In genomic region chr1:18926315-18927081, GRCh38 we compare ENCODE assay signal across 8 cellular contexts. TPM values are rescaled to one million over a fixed set of nuclear protein-coding genes. Genes with fewer than 3 reads are reported as not detected.
A peak's percentile ranks its signal among the peaks of the same experiment; 100 is the strongest.
DNase-seq lines count a peak whose midpoint lies in the region; ATAC-seq and TF ChIP-seq lines count a peak whose summit lies in the region.

No MANE protein-coding gene starts in this region.

- WGBS in thyroid gland, 2 donors = 17 to 36% methylated on average over 1 to 13 of the region's 13 CpGs

- no peaks in the 10 kb centered on the region for H3K36me3 ChIP-seq in MG63
- H3K36me3 ChIP-seq in thyroid gland = no peaks in the 10 kb centered on the region

- peak overlapping the region; percentile 40 for H3K4me3 Mint-ChIP-seq in Calu3 (ENCODE audit: low read depth, unreplicated experiment)
- peak overlapping the region; percentile 79 for H3K4me3 Mint-ChIP-seq in activated CD4-positive, alpha-beta memory T cell treated with anti-CD3 and anti-CD28 coated beads for 36 hours
- peak overlapping the region; percentile 76 to 91 for H3K4me3 Mint-ChIP-seq in effector memory CD8-positive, alpha-beta T cell
- no peak overlapping the region for H3K4me3 Mint-ChIP-seq in neural crest cell

- no peak for TF ChIP-seq CTCF in Calu3 (IDR thresholded peaks at IDR 0.05; ENCODE audit: unreplicated experiment)
- TF ChIP-seq CTCF in neural crest cell (conservative IDR thresholded peaks at IDR 0.05) = no peak
- no peak for TF ChIP-seq CTCF in thyroid gland (IDR thresholded peaks at IDR 0.05)

- no peaks in the 10 kb centered on the region for H3K27me3 Mint-ChIP-seq in Calu3 (ENCODE audit: unreplicated experiment)
- no peaks in the 10 kb centered on the region for H3K27me3 Mint-ChIP-seq in activated CD4-positive, alpha-beta memory T cell treated with anti-CD3 and anti-CD28 coated beads for 36 hours
- H3K27me3 Mint-ChIP-seq in effector memory CD8-positive, alpha-beta T cell = no peaks in the 10 kb centered on the region
- no peaks in the 10 kb centered on the region for H3K27me3 Mint-ChIP-seq in neural crest cell (ENCODE audit: low read depth)

- peak overlapping the region; percentile 47 to 76 (median 73) for H3K27ac ChIP-seq in thyroid gland

- H3K4me3 ChIP-seq in MG63 (no peak overlapping the region), thyroid gland (replicated peaks in 1 of 3) (peak overlapping the region in 1 of 3 donors; percentile 5)

- H3K36me3 Mint-ChIP-seq in Calu3 (ENCODE audit: insufficient read depth, unreplicated experiment) (peaks cover 5% of the 10 kb centered on the region), neural crest cell (ENCODE audit: low read depth) (peaks cover 3% of the 10 kb centered on the region)
- peaks cover 5% of the 10 kb centered on the region for H3K36me3 Mint-ChIP-seq in activated CD4-positive, alpha-beta memory T cell treated with anti-CD3 and anti-CD28 coated beads for 36 hours
- H3K36me3 Mint-ChIP-seq in effector memory CD8-positive, alpha-beta T cell (ENCODE audit: insufficient read depth) = peaks cover 97% of the 10 kb centered on the region

- intact Hi-C loops in Calu3 (cut with micrococcal nuclease; ENCODE audit: unreplicated experiment) (no loop called here), thyroid gland (cut with DNase I) (no loop called here)
- intact Hi-C loops in activated CD4-positive, alpha-beta memory T cell treated with anti-CD3 and anti-CD28 coated beads for 36 hours (cut with micrococcal nuclease) = loop anchor here (1.0 to 10.0 kb wide), 8 partner anchors 17 to 668 kb away; partner anchors contain the start of genes ALDH4A1, EMC1, MRTO4 and UBR4

- BruUV-seq in Calu3 (replicated peaks; lab: Mats Ljungman, UMichigan) = no TSS peak

- DNase-seq in Calu3 (peak; percentile 64), MG63 (peak; percentile 89), neural crest cell (ENCODE audit: low read depth, low spot score) (no peak), thyroid gland (peak in 1 of 2 donors; percentile 39), iPS-NIHi7 (ENCODE audit: extremely low spot score) (no peak)
- peak; percentile 94 for DNase-seq in activated CD4-positive, alpha-beta memory T cell treated with anti-CD3 and anti-CD28 coated beads for 36 hours
- DNase-seq in effector memory CD8-positive, alpha-beta T cell = peak; percentile 70 to 73 (median 73)

- CTCF ChIA-PET in Calu3 (lab: Charles Lee) = interaction anchor here (1.4 kb wide), 1 partner anchor 46 kb away, joined by 3 read pairs; no protein-coding TSS in a partner anchor
- CTCF ChIA-PET in activated CD4-positive, alpha-beta memory T cell treated with anti-CD3 and anti-CD28 coated beads for 36 hours (lab: Charles Lee) = interaction anchor here (1.1 to 10.2 kb wide), 10 partner anchors 11 to 161 kb away, joined by 3 to 147 read pairs (median 6); partner anchors contain the start of genes ALDH4A1 and IFFO2

- ATAC-seq in GM21723 (IDR thresholded peaks at IDR 0.05; ENCODE audit: unreplicated experiment) = peak; percentile 71
- ATAC-seq in effector memory CD8-positive, alpha-beta T cell (replicated peaks) = peak; percentile 76

- H3K4me1 Mint-ChIP-seq in Calu3 (ENCODE audit: low read depth, unreplicated experiment) = peaks cover 2% of the 10 kb centered on the region
- peaks cover 79% of the 10 kb centered on the region for H3K4me1 Mint-ChIP-seq in activated CD4-positive, alpha-beta memory T cell treated with anti-CD3 and anti-CD28 coated beads for 36 hours (ENCODE audit: low read depth)
- H3K4me1 Mint-ChIP-seq in effector memory CD8-positive, alpha-beta T cell (ENCODE audit: low read depth in 2 of 2) = peaks cover 58 to 80% of the 10 kb centered on the region in 2 donors
- H3K4me1 Mint-ChIP-seq in neural crest cell = peaks cover 33% of the 10 kb centered on the region

- H3K9me3 ChIP-seq in MG63 (no peaks in the 10 kb centered on the region), thyroid gland (no peaks in the 10 kb centered on the region)

- POLR2A ChIA-PET in activated CD4-positive, alpha-beta memory T cell treated with anti-CD3 and anti-CD28 coated beads for 36 hours (lab: Charles Lee) = interaction anchor here (0.8 to 6.1 kb wide), 16 partner anchors 9 to 331 kb away, joined by 3 to 225 read pairs (median 5); partner anchors contain the start of genes ALDH4A1 and IFFO2

- no peaks in the 10 kb centered on the region for H3K27me3 ChIP-seq in MG63
- H3K27me3 ChIP-seq in thyroid gland = no peaks in the 10 kb centered on the region

- TF ChIP-seq POLR2A in thyroid gland (IDR thresholded peaks at IDR 0.05) = no peak

- peaks cover 44 to 76% of the 10 kb centered on the region in 2 donors for H3K4me1 ChIP-seq in thyroid gland

- H3K27ac Mint-ChIP-seq in Calu3 (ENCODE audit: unreplicated experiment) (no peak overlapping the region), neural crest cell (ENCODE audit: unreplicated experiment) (peak overlapping the region; percentile 89)
- peak overlapping the region; percentile 100 for H3K27ac Mint-ChIP-seq in activated CD4-positive, alpha-beta memory T cell treated with anti-CD3 and anti-CD28 coated beads for 36 hours
- peak overlapping the region; percentile 94 to 96 for H3K27ac Mint-ChIP-seq in effector memory CD8-positive, alpha-beta T cell

- H3K9me3 Mint-ChIP-seq in Calu3 (ENCODE audit: low read depth, unreplicated experiment) = no peaks in the 10 kb centered on the region
- H3K9me3 Mint-ChIP-seq in activated CD4-positive, alpha-beta memory T cell treated with anti-CD3 and anti-CD28 coated beads for 36 hours = no peaks in the 10 kb centered on the region
- H3K9me3 Mint-ChIP-seq in effector memory CD8-positive, alpha-beta T cell = peaks cover 0 to 2% of the 10 kb centered on the region in 2 donors
- H3K9me3 Mint-ChIP-seq in neural crest cell = no peaks in the 10 kb centered on the region

RNA-seq across cellular contexts. Expression of gene ALDH4A1, which starts 24.1 kb away (rescaled TPM):
- total RNA-seq in Calu3 (2022) = 10.1 and 10.7 TPM in 2 replicates
- 5.3 and 23.6 TPM in 2 replicates for total RNA-seq in MG63 (2014; rRNA removed; shearing (Covaris generic); ENCODE audit: low replicate concordance)
- total RNA-seq in activated CD4-positive, alpha-beta memory T cell treated with anti-CD3 and anti-CD28 coated beads for 36 hours = 1 to 10 TPM; 7.2 to 7.3 TPM
- 18.4 and 19.5 TPM in 2 replicates for total RNA-seq in neural crest cell
- 10 to 100 TPM in 3 of 4 donors, 1 to 10 TPM in 1; 5.4 to 29.9 (median 18.6) TPM for total RNA-seq in thyroid gland

RNA-seq across cellular contexts. Expression of gene IFFO2, which starts 30.0 kb away (rescaled TPM):
- 6.6 and 13.0 TPM in 2 replicates for total RNA-seq in Calu3 (2022)
- total RNA-seq in MG63 (2014; rRNA removed; shearing (Covaris generic); ENCODE audit: low replicate concordance) = 3.9 and 4.3 TPM in 2 replicates
- total RNA-seq in activated CD4-positive, alpha-beta memory T cell treated with anti-CD3 and anti-CD28 coated beads for 36 hours = 10 to 100 TPM; 40.4 to 42.0 TPM
- total RNA-seq in neural crest cell = 9.8 and 9.9 TPM in 2 replicates
- total RNA-seq in thyroid gland = 10 to 100 TPM in 3 of 4 donors, 1 to 10 TPM in 1; 7.2 to 11.3 (median 10.1) TPM

Comparison
In these comparisons a context has a peak if more than half of its experiments do, and no peak if none do; other contexts are left out.
1. DNase-seq: peak in Calu3 (single experiment), MG63 (single experiment), activated CD4-positive, alpha-beta memory T cell treated with anti-CD3 and anti-CD28 coated beads for 36 hours (single experiment) and effector memory CD8-positive, alpha-beta T cell (3 of 3); none in neural crest cell (single experiment) and iPS-NIHi7 (single experiment).